Comparison of ENCODE assay signal across 28 cellular contexts in genomic region chr11:134678152-134678551, GRCh38.
"Had no signal": no experiment of that assay in that cellular context is flagged by ENCODE, and none has a peak within 500 bp of the region (broad histone marks: within the 10 kb centered on the region; RNA-seq: fewer than 3 reads in every experiment).

No MANE protein-coding gene starts in this region.

- H3K27ac ChIP-seq: ascending aorta, breast epithelium, cardiac muscle cell, esophagus squamous epithelium, gastroesophageal sphincter, WERI-Rb-1 had no signal

- H3K36me3 ChIP-seq: ascending aorta, breast epithelium, cardiac muscle cell, esophagus squamous epithelium, gastroesophageal sphincter, WERI-Rb-1 had no signal

- H3K4me1 ChIP-seq: ascending aorta, breast epithelium, esophagus squamous epithelium, gastroesophageal sphincter had no signal

- H3K27me3 ChIP-seq: ascending aorta, gastroesophageal sphincter had no signal

- H3K9me3 ChIP-seq: ascending aorta, esophagus squamous epithelium, gastroesophageal sphincter had no signal

- DNase-seq: activated B cell treated with CpG ODN at 0.5 μM for 24 hours; activated CD4-positive, alpha-beta T cell treated with anti-CD3 and anti-CD28 coated beads for 48 hours; activated CD4-positive, alpha-beta T cell treated with anti-CD3 and anti-CD28 coated beads, Interleukin-2, amount 50 U/mL, for 1 hour; activated CD4-positive, alpha-beta T cell treated with anti-CD3 and anti-CD28 coated beads, Interleukin-2, amount 50 U/mL, for 48 hours; activated CD8-positive, alpha-beta memory T cell treated with anti-CD3 and anti-CD28 coated beads, Interleukin-2, amount 50 U/mL, for 4 hours; activated CD8-positive, alpha-beta T cell treated with anti-CD3 and anti-CD28 coated beads for 36 hours; activated gamma-delta T cell; activated naive CD4-positive, alpha-beta T cell; activated naive CD4-positive, alpha-beta T cell treated with anti-CD3 and anti-CD28 coated beads, Interleukin-2, amount 10 ng/mL, durations not matched to agents 7 days and 5 days; activated naive CD8-positive, alpha-beta T cell treated with anti-CD3 and anti-CD28 coated beads, Interleukin-2, amount 10 ng/mL, durations not matched to agents 7 days and 5 days; activated T-cell treated with anti-CD3 and anti-CD28 coated beads for 4 hours; activated T-cell treated with anti-CD3 and anti-CD28 coated beads, Interleukin-2, amount 50 U/mL, for 24 hours; activated T-cell treated with anti-CD3 and anti-CD28 coated beads, Interleukin-2, amount 50 U/mL, for 72 hours; cortex of kidney; dermis blood vessel endothelial cell; effector CD4-positive, alpha-beta T cell; effector memory CD8-positive, alpha-beta T cell; erythroblast; esophagus squamous epithelium; foreskin melanocyte; SW 1271; T-cell; T-helper 9 cell; WERI-Rb-1 had no signal

- H3K4me3 ChIP-seq: ascending aorta, breast epithelium, cardiac muscle cell, esophagus squamous epithelium, gastroesophageal sphincter had no signal
